Comparison of ENCODE assay signal across 19 cellular contexts in genomic region chr10:96082153-96082552, GRCh38. TPM values are rescaled to one million over a fixed set of nuclear protein-coding genes. Genes with fewer than 3 reads are reported as not detected.
DNase-seq lines count a peak whose midpoint lies in the region; ATAC-seq lines count a peak whose summit lies in the region.
"Had no signal": no experiment of that assay in that cellular context is flagged by ENCODE, and none has a peak within 500 bp of the region (broad histone marks: within the 10 kb centered on the region; RNA-seq: fewer than 3 reads in every experiment).

No MANE protein-coding gene starts in this region.

- H3K4me1 Mint-ChIP-seq in activated CD4-positive, alpha-beta T cell treated with anti-CD3 and anti-CD28 coated beads for 36 hours = no peaks in the 10 kb centered on the region
- H3K4me1 Mint-ChIP-seq in activated CD4-positive, alpha-beta T cell treated with anti-CD3 and anti-CD28 coated beads, Interleukin-2, amount 10 ng/mL, durations not matched to agents 24 days and 14 days = peaks cover 11% of the 10 kb centered on the region
- H3K4me1 Mint-ChIP-seq: B cell, CD14-positive monocyte, T-cell had no signal

- CTCF ChIA-PET in activated CD4-positive, alpha-beta T cell treated with anti-CD3 and anti-CD28 coated beads for 36 hours (lab: Charles Lee) = interaction anchor here (1.6 to 1.7 kb wide), 2 partner anchors 64 to 65 kb away, joined by 3 to 4 read pairs; no protein-coding TSS in a partner anchor

- POLR2A ChIA-PET in activated CD4-positive, alpha-beta T cell treated with anti-CD3 and anti-CD28 coated beads for 36 hours (lab: Charles Lee) = interaction anchor here (0.7 kb wide), 1 partner anchor 48 kb away, joined by 4 read pairs; the partner anchor contains the start of gene ZNF518A

- H3K36me3 Mint-ChIP-seq in activated CD4-positive, alpha-beta T cell treated with anti-CD3 and anti-CD28 coated beads for 36 hours (ENCODE audit: low read depth) = peaks cover 17% of the 10 kb centered on the region
- H3K36me3 Mint-ChIP-seq in activated CD4-positive, alpha-beta T cell treated with anti-CD3 and anti-CD28 coated beads, Interleukin-2, amount 10 ng/mL, durations not matched to agents 24 days and 14 days (ENCODE audit: low read depth) = peaks cover 12% of the 10 kb centered on the region

- no peaks in the 10 kb centered on the region for H3K27me3 Mint-ChIP-seq in activated CD4-positive, alpha-beta T cell treated with anti-CD3 and anti-CD28 coated beads for 36 hours
- no peaks in the 10 kb centered on the region for H3K27me3 Mint-ChIP-seq in activated CD4-positive, alpha-beta T cell treated with anti-CD3 and anti-CD28 coated beads, Interleukin-2, amount 10 ng/mL, durations not matched to agents 24 days and 14 days
- H3K27me3 Mint-ChIP-seq: B cell, T-cell had no signal

- no peak for DNase-seq in activated CD4-positive, alpha-beta T cell treated with anti-CD3 and anti-CD28 coated beads for 36 hours
- no peak for DNase-seq in activated CD4-positive, alpha-beta T cell treated with anti-CD3 and anti-CD28 coated beads, Interleukin-2, amount 10 ng/mL, durations not matched to agents 24 days and 14 days
- DNase-seq in DMS53 treated with DMSO at 0.1 percent for 48 hours (lab: John Stamatoyannopoulos, UW; ENCODE audit: unreplicated experiment) (peak; percentile 92), NCI-H510A treated with DMSO at 0.1 percent for 48 hours (lab: John Stamatoyannopoulos, UW) (peak; percentile 53), activated gamma-delta T cell (lab: John Stamatoyannopoulos, UW) (no peak)
- DNase-seq: DND-41, Karpas-422, NCI-H1694, NCI-H2171, NCI-H446, NCI-H69, SJCRH30, T-cell had no signal

- no peaks in the 10 kb centered on the region for H3K9me3 Mint-ChIP-seq in activated CD4-positive, alpha-beta T cell treated with anti-CD3 and anti-CD28 coated beads for 36 hours (ENCODE audit: low read depth)
- peaks cover 5% of the 10 kb centered on the region for H3K9me3 Mint-ChIP-seq in activated CD4-positive, alpha-beta T cell treated with anti-CD3 and anti-CD28 coated beads, Interleukin-2, amount 10 ng/mL, durations not matched to agents 24 days and 14 days
- H3K9me3 Mint-ChIP-seq: T-cell had no signal

- no peak overlapping the region for H3K4me3 Mint-ChIP-seq in activated CD4-positive, alpha-beta T cell treated with anti-CD3 and anti-CD28 coated beads for 36 hours
- H3K4me3 Mint-ChIP-seq in activated CD4-positive, alpha-beta T cell treated with anti-CD3 and anti-CD28 coated beads, Interleukin-2, amount 10 ng/mL, durations not matched to agents 24 days and 14 days = no peak overlapping the region
- H3K4me3 Mint-ChIP-seq: B cell, CD14-positive monocyte, T-cell had no signal

- no peak overlapping the region for H3K27ac Mint-ChIP-seq in activated CD4-positive, alpha-beta T cell treated with anti-CD3 and anti-CD28 coated beads for 36 hours
- H3K27ac Mint-ChIP-seq in activated CD4-positive, alpha-beta T cell treated with anti-CD3 and anti-CD28 coated beads, Interleukin-2, amount 10 ng/mL, durations not matched to agents 24 days and 14 days = no peak overlapping the region
- H3K27ac Mint-ChIP-seq: B cell, CD14-positive monocyte, T-cell had no signal

- intact Hi-C loops in activated CD4-positive, alpha-beta T cell treated with anti-CD3 and anti-CD28 coated beads for 36 hours (cut with DNase I, micrococcal nuclease) = no loop called here
- intact Hi-C loops in activated CD4-positive, alpha-beta T cell treated with anti-CD3 and anti-CD28 coated beads, Interleukin-2, amount 10 ng/mL, durations not matched to agents 24 days and 14 days (cut with micrococcal nuclease) = no loop called here

- ATAC-seq in activated CD4-positive, alpha-beta T cell treated with anti-CD3 and anti-CD28 coated beads for 36 hours = peak; percentile 30
- ATAC-seq in GM18868 (IDR thresholded peaks at IDR 0.05; ENCODE audit: unreplicated experiment) (peak; percentile 47), HG03439 (IDR thresholded peaks at IDR 0.05; ENCODE audit: unreplicated experiment) (no peak), GM21390 (IDR thresholded peaks at IDR 0.05; ENCODE audit: unreplicated experiment) (no peak)
- ATAC-seq: A549, T-cell had no signal

RNA-seq across cellular contexts. Expression of gene CCNJ, which starts 38.8 kb away (rescaled TPM):
- total RNA-seq in activated CD4-positive, alpha-beta T cell treated with anti-CD3 and anti-CD28 coated beads for 36 hours = 1 to 10 TPM; 4.4 to 4.5 TPM
- total RNA-seq in activated CD4-positive, alpha-beta T cell treated with anti-CD3 and anti-CD28 coated beads, Interleukin-2, amount 10 ng/mL, durations not matched to agents 24 days and 14 days = 9.3 and 9.4 TPM in 2 replicates

RNA-seq across cellular contexts. Expression of gene ZNF518A, which starts 47.9 kb away (rescaled TPM):
- 10 to 100 TPM; 13.9 to 14.2 TPM for total RNA-seq in activated CD4-positive, alpha-beta T cell treated with anti-CD3 and anti-CD28 coated beads for 36 hours
- total RNA-seq in activated CD4-positive, alpha-beta T cell treated with anti-CD3 and anti-CD28 coated beads, Interleukin-2, amount 10 ng/mL, durations not matched to agents 24 days and 14 days = 16.9 and 17.2 TPM in 2 replicates

Comparison
In these comparisons a context has a peak if more than half of its experiments do, and no peak if none do; other contexts are left out.
1. ATAC-seq: peak in activated CD4-positive, alpha-beta T cell treated with anti-CD3 and anti-CD28 coated beads for 36 hours (single experiment) and GM18868 (single experiment); none in HG03439 (single experiment) and GM21390 (single experiment).
2. DNase-seq: peak in DMS53 treated with DMSO at 0.1 percent for 48 hours (single experiment) and NCI-H510A treated with DMSO at 0.1 percent for 48 hours (single experiment); none in activated CD4-positive, alpha-beta T cell treated with anti-CD3 and anti-CD28 coated beads for 36 hours (single experiment), activated CD4-positive, alpha-beta T cell treated with anti-CD3 and anti-CD28 coated beads, Interleukin-2, amount 10 ng/mL, durations not matched to agents 24 days and 14 days (single experiment) and activated gamma-delta T cell (single experiment).